22 cellular contexts compared by ENCODE assay signal in the genomic region with DNA sequence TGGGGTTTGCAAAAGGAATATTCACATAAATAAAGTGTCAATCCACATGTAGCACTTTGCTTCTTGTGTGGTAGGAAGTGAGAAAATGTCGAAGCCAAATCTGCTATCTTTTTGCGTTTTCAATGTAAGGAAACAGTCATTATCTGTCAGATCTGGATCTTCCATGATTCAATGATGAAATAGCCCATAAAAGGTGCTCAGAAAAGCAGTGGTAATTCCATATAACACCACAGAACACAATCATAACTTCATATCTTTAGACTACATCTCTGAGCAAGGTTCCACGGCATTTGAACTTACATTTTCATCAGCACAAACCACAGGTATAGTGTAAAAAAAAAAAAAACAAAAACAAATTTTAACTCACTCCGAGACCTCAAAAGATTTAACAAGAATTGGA. TPM values are rescaled to one million over a fixed set of nuclear protein-coding genes. Genes with fewer than 3 reads are reported as not detected.
DNase-seq lines count a peak whose midpoint lies in the region; ATAC-seq and TF ChIP-seq lines count a peak whose summit lies in the region.
"Had no signal": no experiment of that assay in that cellular context is flagged by ENCODE, and none has a peak within 500 bp of the region (broad histone marks: within the 10 kb centered on the region; RNA-seq: fewer than 3 reads in every experiment).

No MANE protein-coding gene starts in this region.

- H3K4me1 Mint-ChIP-seq in activated T-cell treated with anti-CD3 and anti-CD28 coated beads, Interleukin-2, amount 50 U/mL, for 4 hours (ENCODE audit: low read depth): peaks cover 54% of the 10 kb centered on the region
- H3K4me1 Mint-ChIP-seq in activated naive CD8-positive, alpha-beta T cell (ENCODE audit: low read depth): peaks cover 60% of the 10 kb centered on the region

- no peak overlapping the region for H3K4me3 Mint-ChIP-seq in activated T-cell treated with anti-CD3 and anti-CD28 coated beads, Interleukin-2, amount 50 U/mL, for 4 hours
- H3K4me3 Mint-ChIP-seq in activated naive CD8-positive, alpha-beta T cell: peak overlapping the region; percentile 38
- H3K4me3 Mint-ChIP-seq: H9 had no signal

- no peak for DNase-seq in activated T-cell treated with anti-CD3 and anti-CD28 coated beads, Interleukin-2, amount 50 U/mL, for 4 hours
- no peak for DNase-seq in activated T-cell treated with anti-CD3 and anti-CD28 coated beads, Interleukin-2, amount 50 U/mL, for 1 hour
- DNase-seq in LNCaP clone FGC (ENCODE audit: low read depth) (peak; percentile 11), AG08396 (ENCODE audit: low spot score) (no peak), Right ventricle myocardium superior (no peak)
- DNase-seq in stimulated activated naive CD8-positive, alpha-beta T cell treated with anti-CD3 and anti-CD28 coated beads, Interleukin-15, Interleukin-2, amounts not matched to agents 100 U/mL and 50 U/mL, for 24 hours: no peak
- DNase-seq: body of pancreas; effector memory CD4-positive, alpha-beta T cell; foreskin melanocyte; H9; left colon; mesendoderm; NCI-H1048; NCI-H187; NCI-H524 treated with DMSO at 0.1 percent for 48 hours; occipital lobe; substantia nigra; upper lobe of left lung had no signal

- no peaks in the 10 kb centered on the region for H3K27me3 Mint-ChIP-seq in activated T-cell treated with anti-CD3 and anti-CD28 coated beads, Interleukin-2, amount 50 U/mL, for 4 hours (ENCODE audit: low read depth)
- H3K27me3 Mint-ChIP-seq in activated naive CD8-positive, alpha-beta T cell: peaks cover 3% of the 10 kb centered on the region

- H3K9me3 Mint-ChIP-seq in activated T-cell treated with anti-CD3 and anti-CD28 coated beads, Interleukin-2, amount 50 U/mL, for 4 hours: no peaks in the 10 kb centered on the region
- no peaks in the 10 kb centered on the region for H3K9me3 Mint-ChIP-seq in activated naive CD8-positive, alpha-beta T cell (ENCODE audit: low read depth)
- H3K9me3 Mint-ChIP-seq: H9 had no signal

- no peaks in the 10 kb centered on the region for H3K36me3 Mint-ChIP-seq in activated T-cell treated with anti-CD3 and anti-CD28 coated beads, Interleukin-2, amount 50 U/mL, for 4 hours (ENCODE audit: insufficient read depth)
- H3K36me3 Mint-ChIP-seq in activated naive CD8-positive, alpha-beta T cell: peaks cover 2% of the 10 kb centered on the region

- TF ChIP-seq CTCF in LNCaP clone FGC (IDR thresholded peaks at IDR 0.05; ENCODE audit: control insufficient read depth, extremely low read depth, insufficient read depth): no peak

- intact Hi-C loops in Right ventricle myocardium superior (cut with DNase I): no loop called here

- ATAC-seq in activated T-cell treated with anti-CD3 and anti-CD28 coated beads, Interleukin-2, amount 50 U/mL, for 4 hours: peak; percentile 54 to 58
- peak; percentile 43 for ATAC-seq in stimulated activated naive CD8-positive, alpha-beta T cell treated with anti-CD3 and anti-CD28 coated beads, Interleukin-15, Interleukin-2, amounts not matched to agents 100 U/mL and 50 U/mL, for 24 hours
- ATAC-seq in Right ventricle myocardium superior (ENCODE audit: poor library complexity) (no peak), HG03460 (IDR thresholded peaks at IDR 0.05; ENCODE audit: unreplicated experiment) (no peak)
- ATAC-seq: body of pancreas, GM12878, left colon had no signal

- H3K4me3 ChIP-seq in LNCaP clone FGC (ENCODE audit: low read depth, low read length): no peak overlapping the region
- H3K4me3 ChIP-seq: BLaER1, body of pancreas, GM12878, upper lobe of left lung had no signal

- H3K27ac Mint-ChIP-seq in activated naive CD8-positive, alpha-beta T cell: peak overlapping the region; percentile 81
- H3K27ac Mint-ChIP-seq: H9 had no signal

RNA-seq across cellular contexts. Expression of gene EGR2, which starts 39.9 kb away (rescaled TPM):
- total RNA-seq in activated T-cell treated with anti-CD3 and anti-CD28 coated beads, Interleukin-2, amount 50 U/mL, for 4 hours: 100 to 1,000 TPM in 1 of 3 donors, 10 to 100 TPM in 2; 83.3 to 121 (median 99.5) TPM
- total RNA-seq in Right ventricle myocardium superior: 0.19 TPM

RNA-seq across cellular contexts. Expression of gene ADO, which starts 51.5 kb away (rescaled TPM):
- 10 to 100 TPM; 42.7 to 44.7 (median 44.4) TPM for total RNA-seq in activated T-cell treated with anti-CD3 and anti-CD28 coated beads, Interleukin-2, amount 50 U/mL, for 4 hours
- total RNA-seq in Right ventricle myocardium superior: 16.0 TPM

Comparison
In these comparisons a context has a peak if more than half of its experiments do, and no peak if none do; other contexts are left out.
1. ATAC-seq: peak in activated T-cell treated with anti-CD3 and anti-CD28 coated beads, Interleukin-2, amount 50 U/mL, for 4 hours (2 of 2) and stimulated activated naive CD8-positive, alpha-beta T cell treated with anti-CD3 and anti-CD28 coated beads, Interleukin-15, Interleukin-2, amounts not matched to agents 100 U/mL and 50 U/mL, for 24 hours (single experiment); none in Right ventricle myocardium superior (single experiment) and HG03460 (single experiment).
2. RNA of gene EGR2, which starts 39.9 kb away (total RNA-seq): 83.3 to 121 TPM in activated T-cell treated with anti-CD3 and anti-CD28 coated beads, Interleukin-2, amount 50 U/mL, for 4 hours; 0.19 TPM in Right ventricle myocardium superior (single experiment); every median in the first group is over 10 times any median in the second.